Comparison of ENCODE assay signal across 1 cellular context in the genomic region with DNA sequence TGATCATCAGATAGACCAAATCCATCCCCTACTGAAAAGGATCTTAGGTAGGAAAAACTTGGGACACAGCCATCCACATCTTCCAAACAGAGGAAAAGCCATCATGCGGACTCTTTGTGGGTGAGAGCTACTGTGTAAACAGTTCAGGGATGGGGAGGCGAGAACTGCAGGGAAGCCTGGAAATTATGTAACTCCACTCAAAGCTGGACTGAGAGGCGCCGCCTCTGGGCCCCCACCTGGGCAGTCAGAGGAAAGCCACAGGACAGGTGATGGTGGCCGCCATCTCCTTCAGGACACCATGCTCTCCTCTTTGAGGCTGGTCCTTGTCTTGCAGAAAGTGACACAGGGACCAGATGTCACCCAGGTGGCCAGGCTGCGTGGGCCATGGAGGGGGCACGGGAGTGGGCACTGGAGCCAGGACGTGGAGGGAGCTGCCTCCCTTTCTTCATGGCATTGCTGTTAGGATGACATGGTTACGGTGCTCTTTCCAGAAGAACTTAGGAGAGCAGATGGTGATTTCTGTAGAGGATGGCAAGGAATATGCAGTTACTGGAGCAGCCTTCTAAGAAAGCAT.
TF ChIP-seq lines count a peak whose summit lies in the region.

No MANE protein-coding gene starts in this region.

TF ChIP-seq in HCT116, 20 proteins besides CTCF, POLR2A, EP300 and RAD21 (continued from another document):
- TF ChIP-seq ATF3 (IDR thresholded peaks at IDR 0.05) (no peak), SRF (IDR thresholded peaks at IDR 0.05; ENCODE audit: low read depth) (no peak), FOSL1 (IDR thresholded peaks at IDR 0.05; ENCODE audit: low read depth) (no peak), SP1 (IDR thresholded peaks at IDR 0.05; ENCODE audit: low read depth) (no peak), CBX3 (IDR thresholded peaks at IDR 0.05; ENCODE audit: low read depth) (no peak), YY1 (IDR thresholded peaks at IDR 0.05; ENCODE audit: extremely low read depth, insufficient replicate concordance, low read depth, low read length) (no peak), ELF1 (IDR thresholded peaks at IDR 0.05; ENCODE audit: borderline replicate concordance, low read depth) (no peak), EGR1 (IDR thresholded peaks at IDR 0.05; ENCODE audit: low read depth) (no peak), CEBPB (IDR thresholded peaks at IDR 0.05; ENCODE audit: low read depth) (no peak), ZBTB33 (IDR thresholded peaks at IDR 0.05; ENCODE audit: extremely low read depth, insufficient replicate concordance, low read length) (no peak), EZH2phosphoT487 (IDR thresholded peaks at IDR 0.05; ENCODE audit: borderline replicate concordance) (no peak), JUND (IDR thresholded peaks at IDR 0.05) (no peak), ZNF274 (IDR thresholded peaks at IDR 0.05; ENCODE audit: low read depth, low read length) (no peak), REST (IDR thresholded peaks at IDR 0.05; ENCODE audit: low read depth) (no peak), ZFX (IDR thresholded peaks at IDR 0.05) (no peak), SIN3A (IDR thresholded peaks at IDR 0.05; ENCODE audit: low read depth) (no peak), POLR2AphosphoS5 (IDR thresholded peaks at IDR 0.05; ENCODE audit: low read depth, low read length) (no peak)
